8 cellular contexts compared by ENCODE assay signal in the genomic region with DNA sequence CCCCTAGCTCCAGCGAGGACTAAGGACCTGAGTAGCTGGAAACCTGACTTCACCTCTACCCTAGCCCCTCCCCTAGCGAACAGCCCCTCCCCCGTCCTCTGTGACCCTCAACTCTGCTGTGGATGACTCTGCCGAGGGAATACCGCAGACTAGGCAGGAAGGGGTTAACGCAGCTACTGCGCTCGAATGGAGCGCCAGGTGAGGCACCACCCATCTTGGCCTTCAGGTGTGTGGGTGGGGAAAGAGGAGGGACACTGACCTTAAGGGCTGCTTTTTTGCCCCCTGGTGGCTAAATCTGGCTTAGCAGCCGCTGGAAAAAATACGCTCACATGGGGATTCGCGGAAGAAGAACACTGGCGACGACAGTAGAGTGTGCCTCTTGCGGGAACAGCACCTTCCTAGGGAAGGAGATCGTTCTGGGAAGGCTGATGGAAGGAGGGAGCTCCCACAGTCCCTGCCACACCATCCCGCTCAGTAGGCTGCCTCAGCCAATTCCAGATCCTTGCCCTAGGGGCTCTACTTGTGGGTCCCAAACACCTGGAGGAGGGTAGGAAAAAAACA. TPM values are rescaled to one million over a fixed set of nuclear protein-coding genes. Genes with fewer than 3 reads are reported as not detected.
DNase-seq lines count a peak whose midpoint lies in the region; ATAC-seq, FAIRE-seq and TF ChIP-seq lines count a peak whose summit lies in the region.

No MANE protein-coding gene starts in this region.

- ATAC-seq in HepG2 = peak; percentile 12
- no peak for ATAC-seq in GM21526 (IDR thresholded peaks at IDR 0.05; ENCODE audit: low FRiP score, unreplicated experiment)

- H3K79me2 ChIP-seq in GM23248 (ENCODE audit: insufficient read depth) (peaks cover 15% of the 10 kb centered on the region), HepG2 (ENCODE audit: insufficient read depth, low read length) (peaks cover under 1% of the 10 kb centered on the region)

- H3K9me3 ChIP-seq in A673 (ENCODE audit: low read depth, low read length, poor library complexity, severe bottlenecking) = no peaks in the 10 kb centered on the region
- no peaks in the 10 kb centered on the region for H3K9me3 ChIP-seq in GM23248 (ENCODE audit: low read depth)
- H3K9me3 ChIP-seq in HepG2 (ENCODE audit: low read length) = no peaks in the 10 kb centered on the region

- TF ChIP-seq POLR2A in HepG2 (IDR thresholded peaks at IDR 0.05; ENCODE audit: insufficient read depth in 1 of 2, low read depth in 2 of 2, low read length in 2 of 2) = no peak

- no peak for TF ChIP-seq EP300 in HepG2 (IDR thresholded peaks at IDR 0.05; ENCODE audit: low read depth in 2 of 2, low read length in 2 of 2)
- TF ChIP-seq EP300 in HepG2 (CRISPR knock-in tag; IDR thresholded peaks at IDR 0.05; ENCODE audit: borderline replicate concordance) = no peak

- H2AFZ ChIP-seq in GM23248 (peak overlapping the region; percentile 82), HepG2 (ENCODE audit: low read length) (no peak overlapping the region)

- intact Hi-C loops in A673 (cut with micrococcal nuclease; ENCODE audit: unreplicated experiment) (no loop called here), HepG2 (cut with micrococcal nuclease; ENCODE audit: unreplicated experiment) (loop anchor here (1.0 kb wide), 2 partner anchors 23 to 26 kb away; partner anchors contain the start of gene UPK2)

- 0 out of 2 replicates have a peak, but pooled peaks cover 6% of the 10 kb centered on the region for H3F3A ChIP-seq in GM23248 (ENCODE audit: insufficient read depth)

- DNase-seq in A673 (ENCODE audit: low spot score) (peak; percentile 90), GM23248 (peak; percentile 74), NCI-H345 (lab: John Stamatoyannopoulos, UW) (peak; percentile 97), dedifferentiated amniotic fluid mesenchymal stem cell (ENCODE audit: extremely low spot score) (peak; percentile 85), HepG2 (ENCODE audit: low spot score) (peak; percentile 75)
- DNase-seq in activated CD4-positive, alpha-beta T cell treated with anti-CD3 and anti-CD28 coated beads for 4 hours = peak; percentile 76 to 91
- DNase-seq in stimulated activated CD4-positive, alpha-beta T cell treated with anti-CD3 and anti-CD28 coated beads, Interleukin-2, amount 100 ng/mL, for 48 hours = peak; percentile 90 to 91

- H3K27me3 ChIP-seq in A673 (replicated peaks; ENCODE audit: insufficient read depth, low read depth, low read length, poor library complexity) = no peaks in the 10 kb centered on the region
- H3K27me3 ChIP-seq in GM23248 (replicated peaks; ENCODE audit: insufficient read depth) = no peaks in the 10 kb centered on the region
- H3K27me3 ChIP-seq in HepG2 (ENCODE audit: control insufficient read depth in 1 of 2, insufficient read depth in 2 of 2, low read length in 2 of 2) = peaks cover 2 to 7% of the 10 kb centered on the region in 2 experiments; a peak in 3 of 5 replicates

- H3K27ac ChIP-seq in A673 (ENCODE audit: low read depth, low read length, poor library complexity, severe bottlenecking) = peak overlapping the region; percentile 60
- H3K27ac ChIP-seq in GM23248 = peak overlapping the region; percentile 60
- no peak overlapping the region for H3K27ac ChIP-seq in HepG2 (ENCODE audit: extremely low read length, insufficient read depth, low read length)

- CTCF ChIA-PET in A673 (lab: Charles Lee) (interaction anchor here (0.6 to 3.7 kb wide), 7 partner anchors 9 to 138 kb away, joined by 3 to 49 read pairs (median 5); partner anchors contain the start of gene VPS11), HepG2 (lab: Yijun Ruan, JAX; ENCODE audit: low intra/inter-chr PET ratio, low total read pairs) (interaction anchor here (0.8 to 9.8 kb wide), 4 partner anchors 22 to 240 kb away, joined by 3 to 188 read pairs (median 6); partner anchors contain the start of gene UPK2)

- H3K4me3 ChIP-seq in A673 (ENCODE audit: low read depth, low read length, poor library complexity, severe bottlenecking) (peak overlapping the region; percentile 70), GM23248 (peak overlapping the region; percentile 82), HepG2 (replicated peaks in 1 of 3; ENCODE audit: insufficient read depth in 1 of 3, low read depth in 2 of 3, low read length in 3 of 3) (peak overlapping the region; percentile 71 to 89 (median 81))

- TF ChIP-seq RAD21 in HepG2 (CRISPR knock-in tag; IDR thresholded peaks at IDR 0.05) = peak; percentile 81

- POLR2A ChIA-PET in A673 (lab: Charles Lee; ENCODE audit: low non-redundant PET) (no interaction called here), HepG2 (lab: Yijun Ruan, JAX) (no interaction called here)

- H3K9ac ChIP-seq in GM23248 = peak overlapping the region; percentile 68
- H3K9ac ChIP-seq in HepG2 (ENCODE audit: insufficient read depth, low read depth, low read length) = peak overlapping the region; percentile 47; the same call in 1 of the 2 replicates

- peak overlapping the region; percentile 89 for H3K4me2 ChIP-seq in GM23248 (ENCODE audit: unreplicated experiment)
- H3K4me2 ChIP-seq in HepG2 (ENCODE audit: low read depth, low read length) = peak overlapping the region; percentile 90

- H3K36me3 ChIP-seq in A673 (ENCODE audit: insufficient read depth, low read length, poor library complexity, severe bottlenecking) (no peaks in the 10 kb centered on the region), GM23248 (ENCODE audit: low read depth) (no peaks in the 10 kb centered on the region), HepG2 (replicated peaks in 1 of 2; ENCODE audit: control insufficient read depth in 1 of 2, insufficient read depth in 2 of 2, low read length in 2 of 2) (no peaks in the 10 kb centered on the region)

- peak; percentile 79 for FAIRE-seq in HepG2 (lab: Jason Lieb, UNC)

- H3K9me2 ChIP-seq in GM23248 (ENCODE audit: insufficient read depth) = no peaks in the 10 kb centered on the region

- H3K4me1 ChIP-seq in A673 (ENCODE audit: insufficient read depth, low read length, poor library complexity, severe bottlenecking) = peaks cover 23% of the 10 kb centered on the region
- peaks cover 13% of the 10 kb centered on the region; the same call in 1 of the 2 replicates for H3K4me1 ChIP-seq in GM23248 (ENCODE audit: insufficient read depth)
- peaks cover 53% of the 10 kb centered on the region for H3K4me1 ChIP-seq in HepG2 (ENCODE audit: insufficient read depth, low read length)

- no TSS peak for BruUV-seq in A673 (replicated peaks; lab: Mats Ljungman, UMichigan)
- BruUV-seq in HepG2 (replicated peaks; lab: Mats Ljungman, UMichigan) = no TSS peak

- WGBS in GM23248 (ENCODE audit: low coverage in 1 of 2, low lambda C conversion rate in 2 of 2, missing lambda C conversion rate in 2 of 2), 2 experiments = 6 to 7% methylated on average over 16 to 18 of the region's 18 CpGs
- 0% methylated on average over 10 of the region's 18 CpGs for WGBS in HepG2 (ENCODE audit: low lambda C conversion rate)

- in situ Hi-C loops in GM23248 (cut with MboI) = no loop called here
- in situ Hi-C loops in HepG2 (cut with HindIII; ENCODE audit: extremely low pct_ligation_motif_present, low pct_unique_long_range_greater_than_20kb) = no loop called here

- no peaks in the 10 kb centered on the region for H4K20me1 ChIP-seq in GM23248 (ENCODE audit: insufficient read depth)
- no peaks in the 10 kb centered on the region for H4K20me1 ChIP-seq in HepG2 (ENCODE audit: insufficient read depth, low read length)

- TF ChIP-seq CTCF in A673 (conservative IDR thresholded peaks at IDR 0.05; ENCODE audit: low read depth, low read length) (peak; percentile 99), HepG2 (CRISPR knock-in tag; IDR thresholded peaks at IDR 0.05) (peak; percentile 90)

RNA-seq across cellular contexts. Expression of gene BCL9L, which starts 4.5 kb away (rescaled TPM):
- total RNA-seq in A673 (2021) (49.9 and 64.0 TPM in 2 replicates), HepG2 (2016; rRNA removed; fragmentation: Illumina TruSeq; extraction: Trizol) (3.7 and 5.5 TPM in 2 replicates)
- 13.9 and 17.6 TPM in 2 replicates for total RNA-seq in GM23248 (2014; rRNA removed; shearing (Covaris generic))
- polyA plus RNA-seq in GM23248 (2016; fragmentation: Nextera tagmentation; extraction: Ambion mirVana) (7.2 TPM in 2 replicates), HepG2 (2011; rRNA removed) (4.1 and 4.5 TPM in 2 replicates)
- 1.4 and 2.2 TPM in 2 replicates for total RNA-seq in HepG2 (2016; cell fraction: cytosol; rRNA removed; fragmentation: Illumina TruSeq; extraction: Trizol; ENCODE audit: low read depth)
- total RNA-seq in HepG2 (2016; cell fraction: insoluble cytoplasmic fraction; rRNA removed; fragmentation: Illumina TruSeq; extraction: Trizol) = 3.5 and 4.0 TPM in 2 replicates
- total RNA-seq in HepG2 (2016; cell fraction: membrane; rRNA removed; fragmentation: Illumina TruSeq; extraction: Trizol) = 3.8 and 4.9 TPM in 2 replicates
- total RNA-seq in HepG2 (2016; cell fraction: nucleus; rRNA removed; fragmentation: Illumina TruSeq; extraction: Trizol) = 9.3 and 12.2 TPM in 2 replicates
- polyA plus RNA-seq in HepG2 (2011; cell fraction: cytosol; rRNA removed) = 1.1 and 1.9 TPM in 2 replicates
- polyA plus RNA-seq in HepG2 (2011; cell fraction: nucleus; rRNA removed) = 7.0 and 13.4 TPM in 2 replicates
- polyA plus RNA-seq in HepG2 (2012) = 10.4 and 11.2 TPM in 2 replicates
- 0.58 and 0.67 TPM in 2 replicates for polyA plus RNA-seq in HepG2 (2016; cell fraction: cytosol; fragmentation: Illumina TruSeq; extraction: Trizol; ENCODE audit: low read depth)
- 9.7 and 15.0 TPM in 2 replicates for polyA plus RNA-seq in HepG2 (2016; cell fraction: insoluble cytoplasmic fraction; fragmentation: Illumina TruSeq; extraction: Trizol; ENCODE audit: low read depth)
- polyA plus RNA-seq in HepG2 (2016; cell fraction: membrane; fragmentation: Illumina TruSeq; extraction: Trizol; ENCODE audit: low read depth) = 1.5 and 1.9 TPM in 2 replicates
- polyA plus RNA-seq in HepG2 (2016; cell fraction: nucleus; fragmentation: Illumina TruSeq; extraction: Trizol; ENCODE audit: insufficient read depth, low read depth) = 21.7 and 33.9 TPM in 2 replicates
- 4.8 and 11.8 TPM in 2 replicates for polyA minus RNA-seq in HepG2 (2011; rRNA and poly(A)+ RNA removed; ENCODE audit: low replicate concordance)
- 6.2 and 6.8 TPM in 2 replicates for polyA minus RNA-seq in HepG2 (2011; cell fraction: cytosol; rRNA and poly(A)+ RNA removed)
- polyA minus RNA-seq in HepG2 (2011; cell fraction: nucleus; rRNA and poly(A)+ RNA removed) = 5.5 and 6.5 TPM in 2 replicates

RNA-seq across cellular contexts. Expression of gene UPK2, which starts 25.9 kb away (rescaled TPM):
- not detected in 2 replicates for total RNA-seq in A673 (2021)
- not detected in 2 replicates for total RNA-seq in GM23248 (2014; rRNA removed; shearing (Covaris generic))
- 0.27 and 0.28 TPM in 2 replicates for polyA plus RNA-seq in GM23248 (2016; fragmentation: Nextera tagmentation; extraction: Ambion mirVana)
- total RNA-seq in HepG2 (2016; rRNA removed; fragmentation: Illumina TruSeq; extraction: Trizol) = not detected in 2 replicates
- not detected in 2 replicates for total RNA-seq in HepG2 (2016; cell fraction: cytosol; rRNA removed; fragmentation: Illumina TruSeq; extraction: Trizol; ENCODE audit: low read depth)
- total RNA-seq in HepG2 (2016; cell fraction: insoluble cytoplasmic fraction; rRNA removed; fragmentation: Illumina TruSeq; extraction: Trizol) = not detected in 2 replicates
- total RNA-seq in HepG2 (2016; cell fraction: membrane; rRNA removed; fragmentation: Illumina TruSeq; extraction: Trizol) = not detected in 2 replicates
- total RNA-seq in HepG2 (2016; cell fraction: nucleus; rRNA removed; fragmentation: Illumina TruSeq; extraction: Trizol) = not detected in 2 replicates
- polyA plus RNA-seq in HepG2 (2011; rRNA removed) = not detected in 2 replicates
- polyA plus RNA-seq in HepG2 (2011; cell fraction: cytosol; rRNA removed) = not detected in 2 replicates
- polyA plus RNA-seq in HepG2 (2011; cell fraction: nucleus; rRNA removed) = not detected in 2 replicates
- not detected in 2 replicates for polyA plus RNA-seq in HepG2 (2012)
- polyA plus RNA-seq in HepG2 (2016; cell fraction: cytosol; fragmentation: Illumina TruSeq; extraction: Trizol; ENCODE audit: low read depth) = not detected in 2 replicates
- polyA plus RNA-seq in HepG2 (2016; cell fraction: insoluble cytoplasmic fraction; fragmentation: Illumina TruSeq; extraction: Trizol; ENCODE audit: low read depth) = not detected in 2 replicates
- polyA plus RNA-seq in HepG2 (2016; cell fraction: membrane; fragmentation: Illumina TruSeq; extraction: Trizol; ENCODE audit: low read depth) = not detected in 2 replicates
- polyA plus RNA-seq in HepG2 (2016; cell fraction: nucleus; fragmentation: Illumina TruSeq; extraction: Trizol; ENCODE audit: insufficient read depth, low read depth) = not detected in 2 replicates
- polyA minus RNA-seq in HepG2 (2011; rRNA and poly(A)+ RNA removed; ENCODE audit: low replicate concordance) = not detected in 2 replicates
- not detected in 2 replicates for polyA minus RNA-seq in HepG2 (2011; cell fraction: cytosol; rRNA and poly(A)+ RNA removed)
- not detected in 2 replicates for polyA minus RNA-seq in HepG2 (2011; cell fraction: nucleus; rRNA and poly(A)+ RNA removed)

RNA-seq across cellular contexts. Expression of gene FOXR1, which starts 41.3 kb away (rescaled TPM):
- total RNA-seq in A673 (2021) (not detected in 2 replicates), HepG2 (2016; rRNA removed; fragmentation: Illumina TruSeq; extraction: Trizol) (not detected in 2 replicates)
- total RNA-seq in GM23248 (2014; rRNA removed; shearing (Covaris generic)) = not detected in 2 replicates
- polyA plus RNA-seq in GM23248 (2016; fragmentation: Nextera tagmentation; extraction: Ambion mirVana) (not detected in 2 replicates), HepG2 (2011; rRNA removed) (not detected in 2 replicates)
- total RNA-seq in HepG2 (2016; cell fraction: cytosol; rRNA removed; fragmentation: Illumina TruSeq; extraction: Trizol; ENCODE audit: low read depth) = not detected in 2 replicates
- not detected in 2 replicates for total RNA-seq in HepG2 (2016; cell fraction: insoluble cytoplasmic fraction; rRNA removed; fragmentation: Illumina TruSeq; extraction: Trizol)
- not detected in 2 replicates for total RNA-seq in HepG2 (2016; cell fraction: membrane; rRNA removed; fragmentation: Illumina TruSeq; extraction: Trizol)
- not detected in 2 replicates for total RNA-seq in HepG2 (2016; cell fraction: nucleus; rRNA removed; fragmentation: Illumina TruSeq; extraction: Trizol)
- not detected in 2 replicates for polyA plus RNA-seq in HepG2 (2011; cell fraction: cytosol; rRNA removed)
- polyA plus RNA-seq in HepG2 (2011; cell fraction: nucleus; rRNA removed) = not detected in 2 replicates
- not detected in 2 replicates for polyA plus RNA-seq in HepG2 (2012)
- polyA plus RNA-seq in HepG2 (2016; cell fraction: cytosol; fragmentation: Illumina TruSeq; extraction: Trizol; ENCODE audit: low read depth) = not detected in 2 replicates
- not detected in 2 replicates for polyA plus RNA-seq in HepG2 (2016; cell fraction: insoluble cytoplasmic fraction; fragmentation: Illumina TruSeq; extraction: Trizol; ENCODE audit: low read depth)
- polyA plus RNA-seq in HepG2 (2016; cell fraction: membrane; fragmentation: Illumina TruSeq; extraction: Trizol; ENCODE audit: low read depth) = not detected in 2 replicates
- polyA plus RNA-seq in HepG2 (2016; cell fraction: nucleus; fragmentation: Illumina TruSeq; extraction: Trizol; ENCODE audit: insufficient read depth, low read depth) = not detected in 2 replicates
- not detected in 2 replicates for polyA minus RNA-seq in HepG2 (2011; rRNA and poly(A)+ RNA removed; ENCODE audit: low replicate concordance)
- not detected in 2 replicates for polyA minus RNA-seq in HepG2 (2011; cell fraction: cytosol; rRNA and poly(A)+ RNA removed)
- not detected in 2 replicates for polyA minus RNA-seq in HepG2 (2011; cell fraction: nucleus; rRNA and poly(A)+ RNA removed)

RNA-seq across cellular contexts. Expression of gene CXCR5, which starts 46.5 kb away (rescaled TPM):
- total RNA-seq in A673 (2021) (not detected in 2 replicates), HepG2 (2016; rRNA removed; fragmentation: Illumina TruSeq; extraction: Trizol) (not detected in 2 replicates)
- not detected in 2 replicates for total RNA-seq in GM23248 (2014; rRNA removed; shearing (Covaris generic))
- polyA plus RNA-seq in GM23248 (2016; fragmentation: Nextera tagmentation; extraction: Ambion mirVana) (not detected in 2 replicates), HepG2 (2011; rRNA removed) (not detected in 2 replicates)
- total RNA-seq in HepG2 (2016; cell fraction: cytosol; rRNA removed; fragmentation: Illumina TruSeq; extraction: Trizol; ENCODE audit: low read depth) = not detected in 2 replicates
- total RNA-seq in HepG2 (2016; cell fraction: insoluble cytoplasmic fraction; rRNA removed; fragmentation: Illumina TruSeq; extraction: Trizol) = not detected in 2 replicates
- total RNA-seq in HepG2 (2016; cell fraction: membrane; rRNA removed; fragmentation: Illumina TruSeq; extraction: Trizol) = not detected in 2 replicates
- total RNA-seq in HepG2 (2016; cell fraction: nucleus; rRNA removed; fragmentation: Illumina TruSeq; extraction: Trizol) = not detected in 2 replicates
- not detected in 2 replicates for polyA plus RNA-seq in HepG2 (2011; cell fraction: cytosol; rRNA removed)
- polyA plus RNA-seq in HepG2 (2011; cell fraction: nucleus; rRNA removed) = not detected in 2 replicates
- polyA plus RNA-seq in HepG2 (2012) = not detected in 2 replicates
- polyA plus RNA-seq in HepG2 (2016; cell fraction: cytosol; fragmentation: Illumina TruSeq; extraction: Trizol; ENCODE audit: low read depth) = not detected in 2 replicates
- not detected in 2 replicates for polyA plus RNA-seq in HepG2 (2016; cell fraction: insoluble cytoplasmic fraction; fragmentation: Illumina TruSeq; extraction: Trizol; ENCODE audit: low read depth)
- polyA plus RNA-seq in HepG2 (2016; cell fraction: membrane; fragmentation: Illumina TruSeq; extraction: Trizol; ENCODE audit: low read depth) = not detected in 2 replicates
- polyA plus RNA-seq in HepG2 (2016; cell fraction: nucleus; fragmentation: Illumina TruSeq; extraction: Trizol; ENCODE audit: insufficient read depth, low read depth) = not detected in 2 replicates
- polyA minus RNA-seq in HepG2 (2011; rRNA and poly(A)+ RNA removed; ENCODE audit: low replicate concordance) = not detected in 2 replicates
- polyA minus RNA-seq in HepG2 (2011; cell fraction: cytosol; rRNA and poly(A)+ RNA removed) = not detected in 2 replicates
- polyA minus RNA-seq in HepG2 (2011; cell fraction: nucleus; rRNA and poly(A)+ RNA removed) = not detected in 2 replicates
